7 cellular contexts compared by ENCODE assay signal in genomic region chr12:47082963-47083621, GRCh38. TPM values are rescaled to one million over a fixed set of nuclear protein-coding genes. Genes with fewer than 3 reads are reported as not detected.
DNase-seq lines count a peak whose midpoint lies in the region; ATAC-seq and TF ChIP-seq lines count a peak whose summit lies in the region.

No MANE protein-coding gene starts in this region.

- POLR2A ChIA-PET in MCF 10A (lab: Yijun Ruan, JAX) = interaction anchor here (0.7 to 8.3 kb wide), 17 partner anchors 12 to 697 kb away, joined by 3 to 79 read pairs (median 5); no protein-coding TSS in a partner anchor

- 93 to 95% methylated on average over 5 of the region's 5 CpGs for WGBS in aorta, 2 donors

- H3K4me1 ChIP-seq in aorta (ENCODE audit: control insufficient read depth in 1 of 2, insufficient read depth in 2 of 2, low read length in 2 of 2) = peaks cover under 1 to 4% of the 10 kb centered on the region in 2 donors

- H3K4me1 Mint-ChIP-seq in MCF 10A (ENCODE audit: insufficient read depth, unreplicated experiment) (peaks cover 70% of the 10 kb centered on the region), nephron (peaks cover 31% of the 10 kb centered on the region)

- H3K36me3 Mint-ChIP-seq in MCF 10A (ENCODE audit: insufficient read depth, unreplicated experiment) (no peaks in the 10 kb centered on the region), nephron (ENCODE audit: low read depth) (no peaks in the 10 kb centered on the region)

- DNase-seq in DMS53 treated with DMSO at 0.1 percent for 48 hours (lab: John Stamatoyannopoulos, UW; ENCODE audit: unreplicated experiment) (peak; percentile 28), M059J (ENCODE audit: low read depth) (peak; percentile 98), MCF 10A (ENCODE audit: unreplicated experiment) (peak; percentile 95), aorta (no peak), cardiac septum (ENCODE audit: low spot score) (no peak), DMS79 (lab: John Stamatoyannopoulos, UW) (no peak)

- no peaks in the 10 kb centered on the region for H3K27me3 ChIP-seq in aorta (ENCODE audit: control insufficient read depth in 1 of 2, insufficient read depth in 2 of 2, low read length in 1 of 2)

- H3K27me3 Mint-ChIP-seq in MCF 10A (ENCODE audit: insufficient read depth, unreplicated experiment) (no peaks in the 10 kb centered on the region), nephron (ENCODE audit: low read depth) (peaks cover 45% of the 10 kb centered on the region)

- H3K27ac ChIP-seq in aorta (ENCODE audit: low read depth in 1 of 2, low read length in 2 of 2) = no peak overlapping the region

- TF ChIP-seq CTCF in MCF 10A (IDR thresholded peaks at IDR 0.05; ENCODE audit: unreplicated experiment) = no peak
- TF ChIP-seq CTCF in nephron (IDR thresholded peaks at IDR 0.05; ENCODE audit: unreplicated experiment in 3 of 3) = no peak

- H3K27ac Mint-ChIP-seq in MCF 10A (ENCODE audit: low read depth, unreplicated experiment) (peak overlapping the region; percentile 13), nephron (peak overlapping the region in 2 of 3 experiments; percentile 9 to 80)

- H3K4me3 ChIP-seq in aorta (ENCODE audit: low read length in 2 of 2) = no peak overlapping the region

- H3K36me3 ChIP-seq in aorta (ENCODE audit: control insufficient read depth in 1 of 2, insufficient read depth in 2 of 2, low read length in 1 of 2) = no peaks in the 10 kb centered on the region

- CTCF ChIA-PET in MCF 10A (lab: Yijun Ruan, JAX) = interaction anchor here (0.6 to 2.3 kb wide), 5 partner anchors 12 to 819 kb away, joined by 4 to 8 read pairs (median 6); no protein-coding TSS in a partner anchor

- no peaks in the 10 kb centered on the region for H3K9me3 ChIP-seq in aorta (ENCODE audit: control insufficient read depth, low read length)

- H3K9me3 Mint-ChIP-seq in MCF 10A (ENCODE audit: unreplicated experiment) (no peaks in the 10 kb centered on the region), nephron (no peaks in the 10 kb centered on the region)

- peak overlapping the region; percentile 2 for H3K4me3 Mint-ChIP-seq in MCF 10A (ENCODE audit: unreplicated experiment)
- H3K4me3 Mint-ChIP-seq in nephron = no peak overlapping the region

- BruUV-seq in MCF 10A (replicated peaks; lab: Mats Ljungman, UMichigan) = no TSS peak

- intact Hi-C loops in MCF 10A (cut with micrococcal nuclease) = loop anchor here (10.0 kb wide), 1 partner anchor 742 kb away; no protein-coding TSS in a partner anchor
- intact Hi-C loops in aorta (cut with DNase I) = loop anchor here (5.0 to 10.0 kb wide), 3 partner anchors 46 to 422 kb away; no protein-coding TSS in a partner anchor
- intact Hi-C loops in cardiac septum (cut with DNase I) = loop anchor here (5.0 kb wide), 1 partner anchor 194 kb away; no protein-coding TSS in a partner anchor

- no peak for ATAC-seq in aorta (ENCODE audit: low FRiP score)

RNA-seq across cellular contexts. Expression of gene AMIGO2, which starts 3.3 kb away (rescaled TPM):
- total RNA-seq in M059J (2014; rRNA removed; shearing (Covaris generic)) = 26.1 and 37.5 TPM in 2 replicates
- total RNA-seq in MCF 10A (2022) = 13.0 and 32.6 TPM in 2 replicates
- total RNA-seq in aorta = 10 to 100 TPM; 23.1 to 72.1 TPM
- 10 to 100 TPM; 12.0 to 39.2 TPM for polyA plus RNA-seq in aorta
- total RNA-seq in cardiac septum = 1.3 TPM

RNA-seq across cellular contexts. Expression of gene PCED1B, which starts 3.7 kb away (rescaled TPM):
- total RNA-seq in M059J (2014; rRNA removed; shearing (Covaris generic)) = 2.8 and 4.5 TPM in 2 replicates
- total RNA-seq in MCF 10A (2022) = 5.1 and 9.6 TPM in 2 replicates
- 10 to 100 TPM; 11.0 to 12.6 TPM for total RNA-seq in aorta
- polyA plus RNA-seq in aorta = 10 to 100 TPM in 1 of 2 donors, 1 to 10 TPM in 1; 2.0 to 12.2 TPM
- total RNA-seq in cardiac septum = 1.9 TPM

Comparison
In these comparisons a context has a peak if more than half of its experiments do, and no peak if none do; other contexts are left out.
1. DNase-seq: peak in DMS53 treated with DMSO at 0.1 percent for 48 hours (single experiment), M059J (single experiment) and MCF 10A (single experiment); none in aorta (0 of 2), cardiac septum (single experiment) and DMS79 (single experiment).